8 cellular contexts compared by ENCODE assay signal in genomic region chr19:39390460-39390758, GRCh38.
DNase-seq lines count a peak whose midpoint lies in the region; ATAC-seq and TF ChIP-seq lines count a peak whose summit lies in the region.

No MANE protein-coding gene starts in this region.

- peak; percentile 89 for DNase-seq in activated naive CD4-positive, alpha-beta T cell treated with anti-CD3 and anti-CD28 coated beads, Interleukin-2, amount 10 ng/mL, durations not matched to agents 7 days and 5 days
- peak; percentile 45 for DNase-seq in hepatic stellate cell (ENCODE audit: low spot score)

- peak overlapping the region; percentile 99 for H3K27ac Mint-ChIP-seq in activated naive CD4-positive, alpha-beta T cell treated with anti-CD3 and anti-CD28 coated beads, Interleukin-2, amount 10 ng/mL, durations not matched to agents 7 days and 5 days

- no peaks in the 10 kb centered on the region for H3K9me3 ChIP-seq in HUES48 (ENCODE audit: control insufficient read depth, insufficient read depth, low read length)

- no peak for TF ChIP-seq CTCF in 22Rv1 (IDR thresholded peaks at IDR 0.05)

- peaks cover 60% of the 10 kb centered on the region for H3K36me3 ChIP-seq in HUES48 (ENCODE audit: control insufficient read depth, insufficient read depth, low read length)

- no peaks in the 10 kb centered on the region for H3K9me3 Mint-ChIP-seq in activated naive CD4-positive, alpha-beta T cell treated with anti-CD3 and anti-CD28 coated beads, Interleukin-2, amount 10 ng/mL, durations not matched to agents 7 days and 5 days

- peak overlapping the region; percentile 94 for H3K4me3 Mint-ChIP-seq in activated naive CD4-positive, alpha-beta T cell treated with anti-CD3 and anti-CD28 coated beads, Interleukin-2, amount 10 ng/mL, durations not matched to agents 7 days and 5 days

- H3K4me3 ChIP-seq in HUES48 (ENCODE audit: low read depth, low read length) (peak overlapping the region; percentile 92), skin epidermis (peak overlapping the region; percentile 54 to 92 (median 75))

- ATAC-seq in HG03025 (IDR thresholded peaks at IDR 0.05; ENCODE audit: low FRiP score, unreplicated experiment) (no peak), GM18873 (IDR thresholded peaks at IDR 0.05; ENCODE audit: low FRiP score, unreplicated experiment) (no peak), HG02642 (IDR thresholded peaks at IDR 0.05; ENCODE audit: poor library complexity, unreplicated experiment) (no peak)

- H3K4me1 ChIP-seq in HUES48 (ENCODE audit: control insufficient read depth, insufficient read depth, low read length), result peaks cover 3% of the 10 kb centered on the region; the same call in 1 of the 2 replicates

- peaks cover 37% of the 10 kb centered on the region for H3K4me1 Mint-ChIP-seq in activated naive CD4-positive, alpha-beta T cell treated with anti-CD3 and anti-CD28 coated beads, Interleukin-2, amount 10 ng/mL, durations not matched to agents 7 days and 5 days

- H3K9ac ChIP-seq in HUES48 (ENCODE audit: low read depth, low read length), result peak overlapping the region; percentile 96

- CTCF ChIA-PET in activated naive CD4-positive, alpha-beta T cell treated with anti-CD3 and anti-CD28 coated beads, Interleukin-2, amount 10 ng/mL, durations not matched to agents 7 days and 5 days (lab: Charles Lee), result interaction anchor here (3.6 kb wide), 1 partner anchor 21 kb away, joined by 17 read pairs; the partner anchor contains the start of gene PLEKHG2

- peaks cover 59% of the 10 kb centered on the region for H3K36me3 Mint-ChIP-seq in activated naive CD4-positive, alpha-beta T cell treated with anti-CD3 and anti-CD28 coated beads, Interleukin-2, amount 10 ng/mL, durations not matched to agents 7 days and 5 days

- no peaks in the 10 kb centered on the region for H3K27me3 Mint-ChIP-seq in activated naive CD4-positive, alpha-beta T cell treated with anti-CD3 and anti-CD28 coated beads, Interleukin-2, amount 10 ng/mL, durations not matched to agents 7 days and 5 days

- no peaks in the 10 kb centered on the region for H3K27me3 ChIP-seq in HUES48 (ENCODE audit: control insufficient read depth, insufficient read depth, low read length)

- peak overlapping the region; percentile 91 for H3K27ac ChIP-seq in 22Rv1
- H3K27ac ChIP-seq in HUES48 (ENCODE audit: low read depth, low read length), result peak overlapping the region; percentile 99
- peak overlapping the region; percentile 93 to 100 (median 99) for H3K27ac ChIP-seq in skin epidermis
